In genomic region chr6:15276036-15276435, GRCh38 we compare ENCODE assay signal across 16 cellular contexts.
"Had no signal": no experiment of that assay in that cellular context is flagged by ENCODE, and none has a peak within 500 bp of the region (broad histone marks: within the 10 kb centered on the region; RNA-seq: fewer than 3 reads in every experiment).

No MANE protein-coding gene starts in this region.

- H3K27ac Mint-ChIP-seq: activated naive CD8-positive, alpha-beta T cell; neural progenitor cell; progenitor cell of endocrine pancreas had no signal

- H3K27ac ChIP-seq: esophagus squamous epithelium, neural progenitor cell, uterus had no signal

- DNase-seq: activated gamma-delta T cell; amygdala; dermis blood vessel endothelial cell; effector memory CD4-positive, alpha-beta T cell; esophagus squamous epithelium; mesenchymal stem cell; mucosa of descending colon; naive B cell; stimulated activated CD4-positive, alpha-beta T cell treated with anti-CD3 and anti-CD28 coated beads, Interleukin-12 subunit alpha, Interleukin-12 subunit beta, amount 100 ng/mL, for 4 hours; stimulated activated CD4-positive, alpha-beta T cell treated with anti-CD3 and anti-CD28 coated beads, Interleukin-1b, Interleukin-23, amount 100 ng/mL, for 48 hours; stimulated activated CD8-positive, alpha-beta memory T cell treated with anti-CD3 and anti-CD28 coated beads, Interleukin-4, amount 100 ng/mL, for 48 hours; stimulated activated naive CD4-positive, alpha-beta T cell; uterus had no signal

- H3K4me2 ChIP-seq: neural progenitor cell had no signal

- H3K36me3 Mint-ChIP-seq: naive B cell had no signal

- H3K4me3 ChIP-seq: esophagus squamous epithelium, mucosa of descending colon, neural progenitor cell, uterus had no signal

- H3K9me3 ChIP-seq: esophagus squamous epithelium, mucosa of descending colon, uterus had no signal

- H2AFZ ChIP-seq: neural progenitor cell had no signal

- H3K4me3 Mint-ChIP-seq: activated naive CD8-positive, alpha-beta T cell; neural progenitor cell had no signal

- H3K36me3 ChIP-seq: esophagus squamous epithelium, neural progenitor cell, uterus had no signal

- H3K9ac ChIP-seq: neural progenitor cell had no signal

- H3K27me3 ChIP-seq: esophagus squamous epithelium, neural progenitor cell, uterus had no signal

- ATAC-seq: mucosa of descending colon had no signal

- H3K9me3 Mint-ChIP-seq: naive B cell, neural progenitor cell had no signal

- H3K27me3 Mint-ChIP-seq: activated naive CD8-positive, alpha-beta T cell; naive B cell; progenitor cell of endocrine pancreas had no signal
